Comparison of ENCODE assay signal across 17 cellular contexts in genomic region chr4:152525878-152526277, GRCh38. TPM values are rescaled to one million over a fixed set of nuclear protein-coding genes. Genes with fewer than 3 reads are reported as not detected.
DNase-seq lines count a peak whose midpoint lies in the region; ATAC-seq, FAIRE-seq and TF ChIP-seq lines count a peak whose summit lies in the region.
"Had no signal": no experiment of that assay in that cellular context is flagged by ENCODE, and none has a peak within 500 bp of the region (broad histone marks: within the 10 kb centered on the region; RNA-seq: fewer than 3 reads in every experiment).

No MANE protein-coding gene starts in this region.

- H3K9me3 ChIP-seq in esophagus squamous epithelium: no peaks in the 10 kb centered on the region
- H3K9me3 ChIP-seq in suprapubic skin: no peaks in the 10 kb centered on the region
- H3K9me3 ChIP-seq: testis had no signal

- H3K27ac ChIP-seq in esophagus squamous epithelium (no peak overlapping the region), suprapubic skin (no peak overlapping the region)
- H3K27ac ChIP-seq: brain microvascular endothelial cell, parathyroid adenoma, testis had no signal

- in situ Hi-C loops in G401 (cut with HindIII; ENCODE audit: low sequenced_read_pairs): no loop called here
- in situ Hi-C loops in GM13976 (cut with MboI; ENCODE audit: low sequenced_read_pairs, unreplicated experiment): no loop called here

- WGBS in esophagus squamous epithelium, 2 donors: 60 to 84% methylated on average over 4 of the region's 4 CpGs
- 79% methylated on average over 4 of the region's 4 CpGs for WGBS in suprapubic skin

- intact Hi-C loops in esophagus squamous epithelium (cut with DNase I): no loop called here

- TF ChIP-seq CTCF in esophagus squamous epithelium (IDR thresholded peaks at IDR 0.05) (no peak), GM13976 (IDR thresholded peaks at IDR 0.05; ENCODE audit: borderline replicate concordance, control extremely low read depth, extremely low read depth, insufficient read depth, missing control alignments) (no peak), suprapubic skin (IDR thresholded peaks at IDR 0.05) (no peak)

- TF ChIP-seq POLR2A in esophagus squamous epithelium (IDR thresholded peaks at IDR 0.05) (no peak), suprapubic skin (IDR thresholded peaks at IDR 0.05) (no peak)

- H3K27me3 ChIP-seq in esophagus squamous epithelium: no peaks in the 10 kb centered on the region
- no peaks in the 10 kb centered on the region for H3K27me3 ChIP-seq in suprapubic skin
- H3K27me3 ChIP-seq: brain microvascular endothelial cell, testis had no signal

- ATAC-seq in GM18858 (IDR thresholded peaks at IDR 0.05; ENCODE audit: unreplicated experiment) (peak; percentile 49), GM21526 (IDR thresholded peaks at IDR 0.05; ENCODE audit: low FRiP score, unreplicated experiment) (peak; percentile 45), HG03280 (IDR thresholded peaks at IDR 0.05; ENCODE audit: unreplicated experiment) (peak; percentile 52)
- ATAC-seq: effector memory CD8-positive, alpha-beta T cell had no signal

- DNase-seq in G401 (ENCODE audit: low spot score) (no peak), esophagus squamous epithelium (lab: John Stamatoyannopoulos, UW) (no peak), GM13976 (ENCODE audit: low spot score) (no peak), suprapubic skin (ENCODE audit: low spot score in 2 of 2) (no peak)
- DNase-seq: activated CD4-positive, alpha-beta T cell treated with anti-CD3 and anti-CD28 coated beads, Interleukin-2, amount 50 U/mL, for 4 hours; activated gamma-delta T cell treated with Interleukin-2 at 50 U/mL for 16 hours; brain microvascular endothelial cell; effector memory CD8-positive, alpha-beta T cell; KBM-7; midbrain; stimulated activated CD4-positive, alpha-beta T cell treated with anti-CD3 and anti-CD28 coated beads, Interleukin-12 subunit alpha, Interleukin-12 subunit beta, amount 100 ng/mL, for 4 hours; testis had no signal

- TF ChIP-seq EP300 in suprapubic skin (IDR thresholded peaks at IDR 0.05): no peak

- H3K36me3 ChIP-seq in esophagus squamous epithelium (no peaks in the 10 kb centered on the region), suprapubic skin (no peaks in the 10 kb centered on the region)
- H3K36me3 ChIP-seq: brain microvascular endothelial cell had no signal

- FAIRE-seq in islet of Langerhans (lab: Jason Lieb, UNC): peak; percentile 76

- H3K4me1 ChIP-seq in esophagus squamous epithelium (peaks cover 0 to 25% (median 0%) of the 10 kb centered on the region in 3 donors), suprapubic skin (peaks cover 6% of the 10 kb centered on the region)
- H3K4me1 ChIP-seq: parathyroid adenoma, testis had no signal

- H3K4me3 ChIP-seq in esophagus squamous epithelium: no peak overlapping the region
- H3K4me3 ChIP-seq in suprapubic skin: no peak overlapping the region
- H3K4me3 ChIP-seq: testis had no signal

RNA-seq across cellular contexts. Expression of gene FBXW7, which starts 10.0 kb away (rescaled TPM):
- 45.2 and 59.5 TPM in 2 replicates for total RNA-seq in G401 (2014; rRNA removed; shearing (Covaris generic))
- total RNA-seq in esophagus squamous epithelium (10 to 100 TPM; 32.3 to 92.7 (median 36.9) TPM), suprapubic skin (100 to 1,000 TPM; 106 to 363 (median 138) TPM)
